In genomic region chr18:78996741-78997490, GRCh38 we compare ENCODE assay signal across 29 cellular contexts. TPM values are rescaled to one million over a fixed set of nuclear protein-coding genes. Genes with fewer than 3 reads are reported as not detected.
"Had no signal": no experiment of that assay in that cellular context is flagged by ENCODE, and none has a peak within 500 bp of the region (broad histone marks: within the 10 kb centered on the region; RNA-seq: fewer than 3 reads in every experiment).

No MANE protein-coding gene starts in this region.

- H3K27ac Mint-ChIP-seq: activated CD4-positive, alpha-beta memory T cell treated with anti-CD3 and anti-CD28 coated beads, Interleukin-2, amount 10 ng/mL, durations not matched to agents 7 days and 5 days; activated CD8-positive, alpha-beta memory T cell treated with anti-CD3 and anti-CD28 coated beads, Interleukin-2, amount 10 ng/mL, durations not matched to agents 7 days and 5 days; activated naive CD4-positive, alpha-beta T cell treated with anti-CD3 and anti-CD28 coated beads, Interleukin-2, amount 50 U/mL, for 24 hours; activated naive CD8-positive, alpha-beta T cell treated with anti-CD3 and anti-CD28 coated beads, Interleukin-2, amount 10 ng/mL, durations not matched to agents 7 days and 5 days; activated T-cell treated with anti-CD3 and anti-CD28 coated beads, Interleukin-2, amount 50 U/mL, for 72 hours; activated T-helper 17 cell treated with anti-CD3 and anti-CD28 coated beads, Interleukin-2, amount 50 U/mL, for 72 hours; T-helper 1 cell treated with Interleukin-12 subunit alpha and Interleukin-12 subunit beta and Interleukin-4 antibody, amounts not matched to agents 30 μg/mL and 1 μg/mL, for 36 hours had no signal

- ATAC-seq: activated CD8-positive, alpha-beta memory T cell treated with anti-CD3 and anti-CD28 coated beads, Interleukin-2, amount 10 ng/mL, durations not matched to agents 7 days and 5 days; activated T-cell treated with anti-CD3 and anti-CD28 coated beads, Interleukin-2, amount 50 U/mL, for 72 hours; activated T-helper 17 cell treated with anti-CD3 and anti-CD28 coated beads, Interleukin-2, amount 50 U/mL, for 72 hours; PC-3 had no signal

- H3K9me3 Mint-ChIP-seq: activated CD4-positive, alpha-beta memory T cell treated with anti-CD3 and anti-CD28 coated beads, Interleukin-2, amount 10 ng/mL, durations not matched to agents 7 days and 5 days; activated naive CD4-positive, alpha-beta T cell treated with anti-CD3 and anti-CD28 coated beads, Interleukin-2, amount 50 U/mL, for 24 hours; activated naive CD8-positive, alpha-beta T cell treated with anti-CD3 and anti-CD28 coated beads, Interleukin-2, amount 10 ng/mL, durations not matched to agents 7 days and 5 days; activated T-cell treated with anti-CD3 and anti-CD28 coated beads, Interleukin-2, amount 50 U/mL, for 72 hours; activated T-helper 17 cell treated with anti-CD3 and anti-CD28 coated beads, Interleukin-2, amount 50 U/mL, for 72 hours; T-helper 1 cell treated with Interleukin-12 subunit alpha and Interleukin-12 subunit beta and Interleukin-4 antibody, amounts not matched to agents 30 μg/mL and 1 μg/mL, for 36 hours had no signal

- DNase-seq: activated CD4-positive, alpha-beta memory T cell treated with anti-CD3 and anti-CD28 coated beads, Interleukin-2, amount 10 ng/mL, durations not matched to agents 7 days and 5 days; activated CD4-positive, alpha-beta T cell treated with anti-CD3 and anti-CD28 coated beads for 1 hour; activated CD4-positive, alpha-beta T cell treated with anti-CD3 and anti-CD28 coated beads for 48 hours; activated CD4-positive, CD25-positive, alpha-beta regulatory T cell; activated CD8-positive, alpha-beta memory T cell treated with anti-CD3 and anti-CD28 coated beads for 24 hours; activated CD8-positive, alpha-beta memory T cell treated with anti-CD3 and anti-CD28 coated beads, Interleukin-2, amount 10 ng/mL, durations not matched to agents 7 days and 5 days; activated gamma-delta T cell; activated naive CD4-positive, alpha-beta T cell treated with Interleukin-2 at 50 U/mL for 16 hours; activated naive CD8-positive, alpha-beta T cell treated with anti-CD3 and anti-CD28 coated beads, Interleukin-2, amount 10 ng/mL, durations not matched to agents 7 days and 5 days; activated T-cell treated with anti-CD3 and anti-CD28 coated beads, Interleukin-2, amount 50 U/mL, for 1 hour; activated T-cell treated with anti-CD3 and anti-CD28 coated beads, Interleukin-2, amount 50 U/mL, for 72 hours; amygdala; NCI-H1105 treated with DMSO at 0.1 percent for 48 hours; NCI-H1436; NCI-H1694; NCI-H2029; NCI-H526; NCI-H748 treated with DMSO at 0.1 percent for 48 hours; NK-92 treated with Interleukin-12 subunit alpha and Interleukin-12 subunit beta, amount 100 ng/mL, for 24 hours; PC-3; RPMI8226; SHP77 treated with DMSO at 0.1 percent for 48 hours; SK-N-SH had no signal

- H3K4me1 Mint-ChIP-seq: activated CD4-positive, alpha-beta memory T cell treated with anti-CD3 and anti-CD28 coated beads, Interleukin-2, amount 10 ng/mL, durations not matched to agents 7 days and 5 days; activated CD8-positive, alpha-beta memory T cell treated with anti-CD3 and anti-CD28 coated beads, Interleukin-2, amount 10 ng/mL, durations not matched to agents 7 days and 5 days; activated naive CD4-positive, alpha-beta T cell treated with anti-CD3 and anti-CD28 coated beads, Interleukin-2, amount 50 U/mL, for 24 hours; activated naive CD8-positive, alpha-beta T cell treated with anti-CD3 and anti-CD28 coated beads, Interleukin-2, amount 10 ng/mL, durations not matched to agents 7 days and 5 days; activated T-helper 17 cell treated with anti-CD3 and anti-CD28 coated beads, Interleukin-2, amount 50 U/mL, for 72 hours had no signal

- H3K36me3 Mint-ChIP-seq: activated CD8-positive, alpha-beta memory T cell treated with anti-CD3 and anti-CD28 coated beads, Interleukin-2, amount 10 ng/mL, durations not matched to agents 7 days and 5 days; activated naive CD4-positive, alpha-beta T cell treated with anti-CD3 and anti-CD28 coated beads, Interleukin-2, amount 50 U/mL, for 24 hours; activated naive CD8-positive, alpha-beta T cell treated with anti-CD3 and anti-CD28 coated beads, Interleukin-2, amount 10 ng/mL, durations not matched to agents 7 days and 5 days had no signal

- H3K4me3 Mint-ChIP-seq: activated CD4-positive, alpha-beta memory T cell treated with anti-CD3 and anti-CD28 coated beads, Interleukin-2, amount 10 ng/mL, durations not matched to agents 7 days and 5 days; activated CD8-positive, alpha-beta memory T cell treated with anti-CD3 and anti-CD28 coated beads, Interleukin-2, amount 10 ng/mL, durations not matched to agents 7 days and 5 days; activated naive CD4-positive, alpha-beta T cell treated with anti-CD3 and anti-CD28 coated beads, Interleukin-2, amount 50 U/mL, for 24 hours; activated naive CD8-positive, alpha-beta T cell treated with anti-CD3 and anti-CD28 coated beads, Interleukin-2, amount 10 ng/mL, durations not matched to agents 7 days and 5 days; activated T-cell treated with anti-CD3 and anti-CD28 coated beads, Interleukin-2, amount 50 U/mL, for 72 hours; activated T-helper 17 cell treated with anti-CD3 and anti-CD28 coated beads, Interleukin-2, amount 50 U/mL, for 72 hours; T-helper 1 cell treated with Interleukin-12 subunit alpha and Interleukin-12 subunit beta and Interleukin-4 antibody, amounts not matched to agents 30 μg/mL and 1 μg/mL, for 36 hours had no signal

RNA-seq across cellular contexts. Expression of gene SALL3, which starts 17.3 kb away (rescaled TPM):
- total RNA-seq: activated CD4-positive, alpha-beta memory T cell treated with anti-CD3 and anti-CD28 coated beads, Interleukin-2, amount 10 ng/mL, durations not matched to agents 7 days and 5 days; activated CD8-positive, alpha-beta memory T cell treated with anti-CD3 and anti-CD28 coated beads, Interleukin-2, amount 10 ng/mL, durations not matched to agents 7 days and 5 days; activated naive CD8-positive, alpha-beta T cell treated with anti-CD3 and anti-CD28 coated beads, Interleukin-2, amount 10 ng/mL, durations not matched to agents 7 days and 5 days; activated T-cell treated with anti-CD3 and anti-CD28 coated beads, Interleukin-2, amount 50 U/mL, for 72 hours; activated T-helper 17 cell treated with anti-CD3 and anti-CD28 coated beads, Interleukin-2, amount 50 U/mL, for 72 hours; ascending aorta; M059J; PC-3; Peyer's patch had no signal
